ENCODE assay signal across 17 cellular contexts in the genomic region with DNA sequence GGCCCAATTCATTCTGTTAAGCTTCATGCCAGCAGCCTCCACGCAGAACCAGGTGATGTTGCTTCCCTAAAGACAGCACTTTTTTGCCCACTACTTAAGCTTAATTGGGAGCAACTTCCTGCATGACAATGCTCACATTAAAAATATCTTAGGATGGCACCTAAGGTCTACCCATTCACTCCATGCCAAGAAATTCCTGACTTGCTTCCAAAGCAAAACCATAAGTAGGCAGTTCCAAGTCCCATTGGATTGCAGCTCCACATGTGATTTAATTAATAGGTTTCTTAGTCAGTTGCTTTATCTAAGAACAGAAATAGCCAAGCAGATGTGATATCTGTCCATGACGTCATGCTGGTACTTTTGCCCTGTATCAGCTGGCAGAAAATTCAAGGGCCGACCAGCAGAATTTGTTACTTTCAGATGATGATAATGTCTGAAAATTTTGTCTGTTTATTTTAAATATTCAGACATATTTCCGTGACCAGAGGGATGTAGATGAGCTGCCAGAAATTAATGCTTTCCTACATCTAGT.
DNase-seq lines count a peak whose midpoint lies in the region; ATAC-seq and TF ChIP-seq lines count a peak whose summit lies in the region.
"Had no signal": no experiment of that assay in that cellular context is flagged by ENCODE, and none has a peak within 500 bp of the region (broad histone marks: within the 10 kb centered on the region; RNA-seq: fewer than 3 reads in every experiment).

No MANE protein-coding gene starts in this region.

- ATAC-seq in SK-N-SH treated with all-trans-retinoic acid at 6 μM for 48 hours (no peak), GM21390 (IDR thresholded peaks at IDR 0.05; ENCODE audit: unreplicated experiment) (no peak)

- DNase-seq in NCI-H2029 (lab: John Stamatoyannopoulos, UW) (peak; percentile 18), NCI-H2029 treated with DMSO at 0.1 percent for 48 hours (lab: John Stamatoyannopoulos, UW) (no peak), COR-L47 (lab: John Stamatoyannopoulos, UW) (peak; percentile 48), NCI-H1694 (lab: John Stamatoyannopoulos, UW) (peak; percentile 27), cerebellar cortex (ENCODE audit: low spot score) (peak; percentile 16), SIG-M5 treated with dmso at 0.1 percent for 504 hours (lab: John Stamatoyannopoulos, UW; ENCODE audit: unreplicated experiment) (no peak)
- DNase-seq: Calu3; CD4-positive, alpha-beta T cell; DND-41; GDM1; H7; NCI-H146; NCI-H748 treated with DMSO at 0.1 percent for 48 hours; OCI-M1; SHP77 treated with DMSO at 0.1 percent for 48 hours had no signal

TF ChIP-seq in SK-N-SH treated with all-trans-retinoic acid at 6 μM for 48 hours, 23 proteins besides CTCF, POLR2A, EP300 and RAD21:
- no peak for TF ChIP-seq PPARA (CRISPR knock-in tag; IDR thresholded peaks at IDR 0.05; ENCODE audit: borderline replicate concordance)
- TF ChIP-seq ZFP30 (CRISPR knock-in tag; IDR thresholded peaks at IDR 0.05) = no peak
- TF ChIP-seq ZNF565 (CRISPR knock-in tag; conservative IDR thresholded peaks at IDR 0.05; ENCODE audit: low read depth) = no peak
- no peak for TF ChIP-seq CSDC2 (CRISPR knock-in tag; IDR thresholded peaks at IDR 0.05)
- TF ChIP-seq ARNTL (CRISPR knock-in tag; IDR thresholded peaks at IDR 0.05; ENCODE audit: borderline replicate concordance, low read depth) = no peak
- no peak for TF ChIP-seq SNAI2 (CRISPR knock-in tag; IDR thresholded peaks at IDR 0.05)
- TF ChIP-seq, protein P1, sequence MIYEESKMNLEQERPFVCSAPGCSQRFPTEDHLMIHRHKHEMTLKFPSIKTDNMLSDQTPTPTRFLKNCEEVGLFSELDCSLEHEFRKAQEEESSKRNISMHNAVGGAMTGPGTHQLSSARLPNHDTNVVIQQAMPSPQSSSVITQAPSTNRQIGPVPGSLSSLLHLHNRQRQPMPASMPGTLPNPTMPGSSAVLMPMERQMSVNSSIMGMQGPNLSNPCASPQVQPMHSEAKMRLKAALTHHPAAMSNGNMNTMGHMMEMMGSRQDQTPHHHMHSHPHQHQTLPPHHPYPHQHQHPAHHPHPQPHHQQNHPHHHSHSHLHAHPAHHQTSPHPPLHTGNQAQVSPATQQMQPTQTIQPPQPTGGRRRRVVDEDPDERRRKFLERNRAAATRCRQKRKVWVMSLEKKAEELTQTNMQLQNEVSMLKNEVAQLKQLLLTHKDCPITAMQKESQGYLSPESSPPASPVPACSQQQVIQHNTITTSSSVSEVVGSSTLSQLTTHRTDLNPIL (CRISPR knock-in tag; IDR thresholded peaks at IDR 0.05; ENCODE audit: low read depth) = no peak

Comparison
In these comparisons a context has a peak if more than half of its experiments do, and no peak if none do; other contexts are left out.
1. DNase-seq: peak in NCI-H2029 (single experiment), COR-L47 (single experiment), NCI-H1694 (single experiment) and cerebellar cortex (single experiment); none in NCI-H2029 treated with DMSO at 0.1 percent for 48 hours (single experiment) and SIG-M5 treated with dmso at 0.1 percent for 504 hours (single experiment).